In genomic region chr18:48875314-48875941, GRCh38 we compare ENCODE assay signal across 2 cellular contexts.
TF ChIP-seq lines count a peak whose summit lies in the region.

No MANE protein-coding gene starts in this region.

TF ChIP-seq in IMR-90, 13 proteins besides CTCF, POLR2A, EP300 and RAD21 (continued from another document):
- TF ChIP-seq USF2 (IDR thresholded peaks at IDR 0.05; ENCODE audit: low read depth, low read length) (no peak), RCOR1 (IDR thresholded peaks at IDR 0.05; ENCODE audit: insufficient replicate concordance, low read length) (no peak), MXI1 (IDR thresholded peaks at IDR 0.05; ENCODE audit: borderline replicate concordance, low read depth, low read length) (no peak), NFE2L2 (IDR thresholded peaks at IDR 0.05; ENCODE audit: low read depth, low read length) (no peak), MAZ (IDR thresholded peaks at IDR 0.05; ENCODE audit: borderline replicate concordance, low read depth, low read length) (no peak), FOS (IDR thresholded peaks at IDR 0.05; ENCODE audit: low read depth, low read length) (no peak), CEBPB (IDR thresholded peaks at IDR 0.05; ENCODE audit: low read depth, low read length) (no peak), CHD1 (IDR thresholded peaks at IDR 0.05; ENCODE audit: low read depth, low read length) (no peak), ELK1 (IDR thresholded peaks at IDR 0.05; ENCODE audit: borderline replicate concordance, low read depth, low read length) (no peak), SMC3 (IDR thresholded peaks at IDR 0.05; ENCODE audit: low read depth, low read length) (no peak)

TF ChIP-seq in HepG2, 621 proteins besides CTCF, POLR2A, EP300 and RAD21 (continued from another document):
- TF ChIP-seq ZNF687 (CRISPR knock-in tag; IDR thresholded peaks at IDR 0.05) (no peak), FOXO4 (CRISPR knock-in tag; conservative IDR thresholded peaks at IDR 0.05) (0 out of 2 replicates have a peak, but pooled peaks have one; percentile 55), ZNF432 (CRISPR knock-in tag; IDR thresholded peaks at IDR 0.05; ENCODE audit: borderline replicate concordance) (no peak), KMT2A (CRISPR knock-in tag; IDR thresholded peaks at IDR 0.05) (no peak), HNRNPK (IDR thresholded peaks at IDR 0.05; ENCODE audit: low read depth, low read length, poor library complexity, severe bottlenecking) (no peak), PRDM15 (CRISPR knock-in tag; IDR thresholded peaks at IDR 0.05) (no peak), CHCHD3 (CRISPR knock-in tag; IDR thresholded peaks at IDR 0.05) (no peak), ZNF768 (CRISPR knock-in tag; IDR thresholded peaks at IDR 0.05) (peak; percentile 94), BCL3 (CRISPR knock-in tag; IDR thresholded peaks at IDR 0.05) (no peak)
